In genomic region chr1:185157599-185158469, GRCh38 we compare ENCODE assay signal across 8 cellular contexts. TPM values are rescaled to one million over a fixed set of nuclear protein-coding genes. Genes with fewer than 3 reads are reported as not detected.
A peak's percentile ranks its signal among the peaks of the same experiment; 100 is the strongest.
DNase-seq lines count a peak whose midpoint lies in the region; ATAC-seq and TF ChIP-seq lines count a peak whose summit lies in the region.

No MANE protein-coding gene starts in this region.

- intact Hi-C loops in mammary epithelial cell (cut with micrococcal nuclease): loop anchor here (1.0 to 5.0 kb wide), 3 partner anchors 113 to 402 kb away; partner anchors contain the start of genes NIBAN1 and RNF2

- no peaks in the 10 kb centered on the region for H3K9me3 Mint-ChIP-seq in type B pancreatic cell

- H3K36me3 Mint-ChIP-seq in type B pancreatic cell: peaks cover 12% of the 10 kb centered on the region

- WGBS in mammary epithelial cell (ENCODE audit: low coverage, missing lambda C conversion rate): 2% methylated on average over 17 of the region's 20 CpGs
- 3 to 5% methylated on average over 20 of the region's 20 CpGs for WGBS in lung, 2 donors

- no peaks in the 10 kb centered on the region for H3K9me3 ChIP-seq in mammary epithelial cell (replicated peaks; ENCODE audit: insufficient read depth, low read length)
- no peaks in the 10 kb centered on the region for H3K9me3 ChIP-seq in lung (ENCODE audit: control insufficient read depth in 2 of 2, insufficient read depth in 1 of 2, low read length in 1 of 2)

- CTCF ChIA-PET in mammary epithelial cell (lab: Charles Lee; ENCODE audit: low non-redundant PET): no interaction called here

- BruUV-seq in mammary epithelial cell (replicated peaks; lab: Mats Ljungman, UMichigan): TSS peak; percentile 94

- peak overlapping the region; percentile 88 for H3K4me2 ChIP-seq in mammary epithelial cell (ENCODE audit: insufficient read depth, low read depth, low read length)

- H3K27me3 ChIP-seq in mammary epithelial cell (ENCODE audit: insufficient read depth, low read length): no peaks in the 10 kb centered on the region
- no peaks in the 10 kb centered on the region for H3K27me3 ChIP-seq in lung (ENCODE audit: control insufficient read depth, insufficient read depth)

- H3K4me1 Mint-ChIP-seq in type B pancreatic cell (ENCODE audit: unreplicated experiment): peaks cover 18% of the 10 kb centered on the region

- H4K20me1 ChIP-seq in mammary epithelial cell (ENCODE audit: insufficient read depth, low read length): no peaks in the 10 kb centered on the region

- H3K27me3 Mint-ChIP-seq in type B pancreatic cell: no peaks in the 10 kb centered on the region

- in situ Hi-C loops in mammary epithelial cell (cut with MboI; ENCODE audit: low sequenced_read_pairs in 2 of 2): loop anchor here (25.0 kb wide), 1 partner anchor 346 kb away; no protein-coding TSS in a partner anchor

- H3K4me3 Mint-ChIP-seq in type B pancreatic cell: peak overlapping the region; percentile 98

- DNase-seq in NCI-H1105 treated with DMSO at 0.1 percent for 48 hours (lab: John Stamatoyannopoulos, UW) (peak; percentile 11), NCI-H1105 (lab: John Stamatoyannopoulos, UW) (no peak), NCI-H2227 (lab: John Stamatoyannopoulos, UW; ENCODE audit: unreplicated experiment) (peak; percentile 44), mammary epithelial cell (peak; percentile 3), lung (ENCODE audit: low spot score) (no peak), type B pancreatic cell (ENCODE audit: extremely low spot score, unreplicated experiment) (no peak), NCI-H1694 (lab: John Stamatoyannopoulos, UW) (no peak)

- H3K36me3 ChIP-seq in mammary epithelial cell (ENCODE audit: insufficient read depth, low read length) (no peaks in the 10 kb centered on the region), lung (ENCODE audit: control insufficient read depth in 2 of 2, insufficient read depth in 2 of 2, low read length in 2 of 2) (peaks cover 0 to 8% of the 10 kb centered on the region in 2 donors)

- dilution Hi-C loops in mammary epithelial cell (cut with HindIII; ENCODE audit: low sequenced_read_pairs): no loop called here

- H3K9ac ChIP-seq in mammary epithelial cell (ENCODE audit: insufficient read depth, low read length): peak overlapping the region; percentile 77

- H3K4me3 ChIP-seq in mammary epithelial cell (replicated peaks in 1 of 3; ENCODE audit: insufficient read depth in 1 of 3, low read depth in 2 of 3, low read length in 3 of 3): peak overlapping the region; percentile 87 to 94 (median 89)
- peak overlapping the region; percentile 85 for H3K4me3 ChIP-seq in lung

- TF ChIP-seq CTCF in mammary epithelial cell (conservative IDR thresholded peaks at IDR 0.05 in 1 of 2, IDR thresholded peaks at IDR 0.05 in 1 of 2; ENCODE audit: extremely low read depth in 1 of 2, insufficient read depth in 1 of 2, low read depth in 1 of 2, low read length in 2 of 2): no peak
- TF ChIP-seq CTCF in lung (IDR thresholded peaks at IDR 0.05; ENCODE audit: control extremely low read depth, extremely low read depth): no peak
- TF ChIP-seq CTCF in type B pancreatic cell (conservative IDR thresholded peaks at IDR 0.05): no peak

- peak overlapping the region; percentile 96 for H2AFZ ChIP-seq in mammary epithelial cell (ENCODE audit: low read depth, low read length)

- H3K27ac ChIP-seq in mammary epithelial cell (ENCODE audit: insufficient read depth, low read depth, low read length) (peak overlapping the region; percentile 75), lung (ENCODE audit: low read depth in 1 of 2, low read length in 1 of 2) (peak overlapping the region; percentile 90 to 95)

- ATAC-seq in lung (ENCODE audit: insufficient read depth, low FRiP score) (no peak), HG02642 (IDR thresholded peaks at IDR 0.05; ENCODE audit: poor library complexity, unreplicated experiment) (no peak)

- peaks cover 16% of the 10 kb centered on the region for H3K4me1 ChIP-seq in mammary epithelial cell (ENCODE audit: insufficient read depth, low read length)
- peaks cover 3 to 11% of the 10 kb centered on the region in 2 donors for H3K4me1 ChIP-seq in lung (ENCODE audit: control insufficient read depth in 2 of 2, insufficient read depth in 2 of 2, low read length in 2 of 2)

- peak overlapping the region; percentile 97 for H3K27ac Mint-ChIP-seq in type B pancreatic cell

- peaks cover 22% of the 10 kb centered on the region for H3K79me2 ChIP-seq in mammary epithelial cell (ENCODE audit: insufficient read depth, low read length)

RNA-seq across cellular contexts. Expression of gene SWT1, which starts 0.9 kb away (rescaled TPM):
- total RNA-seq in mammary epithelial cell (1 to 10 TPM; 2.4 to 4.8 TPM), lung (10 to 100 TPM in 1 of 2 donors, 1 to 10 TPM in 1; 4.0 to 19.4 TPM), type B pancreatic cell (ENCODE audit: low replicate concordance) (4.4 and 6.2 TPM in 2 replicates)
- polyA plus RNA-seq in mammary epithelial cell (0.54 TPM), lung (1 to 10 TPM; 1.1 to 2.7 TPM)
- not detected for polyA minus RNA-seq in mammary epithelial cell

RNA-seq across cellular contexts. Expression of gene TRMT1L, which starts 1.1 kb away (rescaled TPM):
- 10 to 100 TPM; 17.0 to 23.0 TPM for total RNA-seq in mammary epithelial cell
- 17.1 TPM for polyA plus RNA-seq in mammary epithelial cell
- 141 TPM for polyA minus RNA-seq in mammary epithelial cell
- total RNA-seq in lung: 10 to 100 TPM; 15.5 to 30.3 TPM
- 10 to 100 TPM in 1 of 2 donors, 1 to 10 TPM in 1; 5.8 to 10.5 TPM for polyA plus RNA-seq in lung
- 20.8 and 21.6 TPM in 2 replicates for total RNA-seq in type B pancreatic cell (ENCODE audit: low replicate concordance)

Comparison
In these comparisons a context has a peak if more than half of its experiments do, and no peak if none do; other contexts are left out.
1. DNase-seq: peak in NCI-H1105 treated with DMSO at 0.1 percent for 48 hours (single experiment), NCI-H2227 (single experiment) and mammary epithelial cell (single experiment); none in NCI-H1105 (single experiment), lung (single experiment), type B pancreatic cell (single experiment) and NCI-H1694 (single experiment).